8 cellular contexts compared by ENCODE assay signal in genomic region chr6:28940859-28941680, GRCh38. TPM values are rescaled to one million over a fixed set of nuclear protein-coding genes. Genes with fewer than 3 reads are reported as not detected.
A peak's percentile ranks its signal among the peaks of the same experiment; 100 is the strongest.
DNase-seq lines count a peak whose midpoint lies in the region; ATAC-seq and TF ChIP-seq lines count a peak whose summit lies in the region.

No MANE protein-coding gene starts in this region.

- H3K4me2 ChIP-seq in OCI-LY1 (ENCODE audit: low read length) = peak overlapping the region; percentile 79

- peak overlapping the region; percentile 79 for H3K4me3 ChIP-seq in OCI-LY1 (ENCODE audit: low read depth, low read length, poor library complexity, severe bottlenecking)
- peak overlapping the region; percentile 57 to 73 for H3K4me3 ChIP-seq in esophagus (ENCODE audit: low read depth in 1 of 2, low read length in 2 of 2)
- peak overlapping the region; percentile 28 for H3K4me3 ChIP-seq in mucosa of stomach (ENCODE audit: low read length)

- peak overlapping the region; percentile 55 for H3K27ac ChIP-seq in CD4-positive, alpha-beta T cell (ENCODE audit: low read depth, low read length)
- peak overlapping the region; percentile 74 for H3K27ac ChIP-seq in OCI-LY1 (ENCODE audit: low read depth, low read length, poor library complexity, severe bottlenecking)
- peak overlapping the region; percentile 60 to 79 for H3K27ac ChIP-seq in esophagus (ENCODE audit: low read depth in 2 of 2, low read length in 1 of 2)

- POLR2A ChIA-PET in CD4-positive, alpha-beta T cell (lab: Charles Lee) = interaction anchor here (0.7 to 4.0 kb wide), 15 partner anchors 12 to 1462 kb away, joined by 3 to 48 read pairs (median 8); partner anchors contain the start of gene TRIM27

- peak; percentile 49 to 73 (median 66) for DNase-seq in CD4-positive, alpha-beta T cell
- DNase-seq in HT-29 (ENCODE audit: low spot score) = peak; percentile 97
- DNase-seq in activated T-cell treated with anti-CD3 and anti-CD28 coated beads for 48 hours (ENCODE audit: low read depth) = peak; percentile 63
- peak; percentile 55 for DNase-seq in stimulated activated CD8-positive, alpha-beta memory T cell treated with anti-CD3 and anti-CD28 coated beads, Interleukin-7, amount 100 ng/mL, for 24 hours (ENCODE audit: low read depth)

- WGBS in esophagus, 2 donors = 1% methylated on average over 28 of the region's 28 CpGs

- no peaks in the 10 kb centered on the region for H3K9me2 ChIP-seq in OCI-LY1 (ENCODE audit: low read depth, low read length)

- peaks cover 38% of the 10 kb centered on the region for H3K4me1 ChIP-seq in OCI-LY1 (ENCODE audit: insufficient read depth, low read length, severe bottlenecking)
- H3K4me1 ChIP-seq in esophagus (ENCODE audit: control insufficient read depth in 2 of 2, insufficient read depth in 2 of 2, low read length in 1 of 2) = no peaks in the 10 kb centered on the region
- peaks cover 6% of the 10 kb centered on the region for H3K4me1 ChIP-seq in mucosa of stomach (ENCODE audit: control insufficient read depth, insufficient read depth, low read length)

- H3K36me3 ChIP-seq in OCI-LY1 (ENCODE audit: insufficient read depth, low read length) (no peaks in the 10 kb centered on the region), esophagus (ENCODE audit: control insufficient read depth in 2 of 2, insufficient read depth in 2 of 2, low read length in 1 of 2) (no peaks in the 10 kb centered on the region), mucosa of stomach (ENCODE audit: control insufficient read depth, insufficient read depth, low read length) (no peaks in the 10 kb centered on the region)

- intact Hi-C loops in CD4-positive, alpha-beta T cell (cut with DNase I, micrococcal nuclease) = loop anchor here (1.0 to 5.0 kb wide), 14 partner anchors 12 to 1039 kb away; partner anchors contain the start of gene TRIM27 (in 1 of the 2)

- H3K9me3 ChIP-seq in CD4-positive, alpha-beta T cell (ENCODE audit: control insufficient read depth, low read length) = no peaks in the 10 kb centered on the region
- H3K9me3 ChIP-seq in OCI-LY1 (ENCODE audit: low read length) (no peaks in the 10 kb centered on the region), esophagus (ENCODE audit: control insufficient read depth in 2 of 2, insufficient read depth in 1 of 2, low read depth in 1 of 2, low read length in 1 of 2) (no peaks in the 10 kb centered on the region), mucosa of stomach (ENCODE audit: control insufficient read depth, low read length) (no peaks in the 10 kb centered on the region)

- H2AFZ ChIP-seq in OCI-LY1 (ENCODE audit: low read length) = peak overlapping the region; percentile 70; the same call in 1 of the 2 replicates

- ATAC-seq in CD4-positive, alpha-beta T cell (ENCODE audit: poor library complexity) = peak; percentile 68
- ATAC-seq in GM21367 (IDR thresholded peaks at IDR 0.05; ENCODE audit: unreplicated experiment) = peak; percentile 46

- H3K9ac ChIP-seq in OCI-LY1 (ENCODE audit: low read length) (peak overlapping the region; percentile 63), mucosa of stomach (ENCODE audit: low read length) (peak overlapping the region; percentile 69)

- H3K27me3 ChIP-seq in CD4-positive, alpha-beta T cell (ENCODE audit: control insufficient read depth, insufficient read depth, low read length) = no peaks in the 10 kb centered on the region
- no peaks in the 10 kb centered on the region for H3K27me3 ChIP-seq in OCI-LY1 (ENCODE audit: insufficient read depth, low read length)
- H3K27me3 ChIP-seq in esophagus (ENCODE audit: control insufficient read depth in 1 of 2, insufficient read depth in 2 of 2, low read length in 2 of 2) = no peaks in the 10 kb centered on the region
- no peaks in the 10 kb centered on the region for H3K27me3 ChIP-seq in mucosa of stomach (ENCODE audit: control insufficient read depth, insufficient read depth, low read length)

- H3K4me1 Mint-ChIP-seq in CD4-positive, alpha-beta T cell (ENCODE audit: low read depth) = peaks cover 55% of the 10 kb centered on the region

- CTCF ChIA-PET in CD4-positive, alpha-beta T cell (lab: Charles Lee) = interaction anchor here (1.5 to 2.3 kb wide), 5 partner anchors 38 to 104 kb away, joined by 3 to 7 read pairs (median 7); no protein-coding TSS in a partner anchor

- no peaks in the 10 kb centered on the region for H3K79me2 ChIP-seq in OCI-LY1 (ENCODE audit: insufficient read depth, low read length)

- peaks cover 9% of the 10 kb centered on the region for H3F3A ChIP-seq in OCI-LY1 (ENCODE audit: insufficient read depth, low read length)

- H3K27ac Mint-ChIP-seq in CD4-positive, alpha-beta T cell = peak overlapping the region; percentile 92

- H3K36me3 Mint-ChIP-seq in CD4-positive, alpha-beta T cell (ENCODE audit: low read depth) = peaks cover 28% of the 10 kb centered on the region

- peaks cover 21% of the 10 kb centered on the region for H3K27me3 Mint-ChIP-seq in CD4-positive, alpha-beta T cell

- H3K9me3 Mint-ChIP-seq in CD4-positive, alpha-beta T cell = peaks cover 6% of the 10 kb centered on the region

- no peaks in the 10 kb centered on the region for H4K20me1 ChIP-seq in OCI-LY1 (ENCODE audit: insufficient read depth, low read length)

- TF ChIP-seq CTCF in CD4-positive, alpha-beta T cell (IDR thresholded peaks at IDR 0.05) = no peak
- TF ChIP-seq CTCF in OCI-LY1 (IDR thresholded peaks at IDR 0.05; ENCODE audit: low read length) = no peak

- H3K4me3 Mint-ChIP-seq in CD4-positive, alpha-beta T cell = peak overlapping the region; percentile 92

RNA-seq across cellular contexts. Expression of gene TRIM27, which starts 17.3 kb away (rescaled TPM):
- 10 to 100 TPM; 11.5 to 13.2 TPM for total RNA-seq in CD4-positive, alpha-beta T cell
- 68.4 and 76.3 TPM in 2 replicates for total RNA-seq in HT-29 (2014; rRNA removed; shearing (Covaris generic))
- 10 to 100 TPM; 13.3 to 15.8 TPM for polyA plus RNA-seq in esophagus

Comparison
In these comparisons a context has a peak if more than half of its experiments do, and no peak if none do; other contexts are left out.
1. Peak in every context shown above with its lines: DNase-seq, ATAC-seq, H3K4me3 ChIP-seq and H3K27ac ChIP-seq.
2. H3K4me3 ChIP-seq: peak in every context shown above with its lines; median percentile 79 in OCI-LY1; 65 in esophagus; 28 in mucosa of stomach.